Comparison of ENCODE assay signal across 8 cellular contexts in the genomic region with DNA sequence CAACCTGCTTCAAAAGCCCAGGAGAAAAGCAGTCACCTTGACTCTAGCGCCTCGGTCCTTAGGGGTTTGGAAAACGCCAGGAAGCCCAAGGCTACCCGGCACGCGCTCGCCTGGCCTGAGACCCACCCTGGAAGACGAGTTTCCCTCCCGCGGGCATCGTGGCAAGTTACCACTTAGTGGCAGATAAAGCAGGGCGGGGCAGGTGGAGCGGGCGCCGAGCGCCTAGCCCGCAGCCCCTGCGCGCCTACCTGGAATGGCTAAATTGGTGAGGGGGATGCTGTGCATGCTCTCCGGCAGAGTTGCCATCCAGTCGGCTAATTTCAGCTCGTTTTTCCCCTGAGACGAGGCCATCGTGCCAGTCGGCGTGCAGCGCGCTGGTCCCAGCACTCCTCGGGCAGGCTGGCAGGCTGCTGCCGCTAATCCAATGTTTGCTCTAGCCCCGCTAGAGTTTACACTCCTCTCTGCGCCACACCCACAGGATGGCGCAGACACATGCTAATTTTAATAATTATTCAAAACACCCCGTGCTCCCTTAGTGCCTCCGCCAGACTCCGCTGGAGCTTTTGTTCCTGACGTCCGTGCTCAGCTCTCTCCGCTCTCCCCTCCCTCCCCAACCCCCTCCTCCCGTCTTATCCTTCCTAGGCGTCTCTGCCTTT. TPM values are rescaled to one million over a fixed set of nuclear protein-coding genes. Genes with fewer than 3 reads are reported as not detected.
DNase-seq lines count a peak whose midpoint lies in the region; ATAC-seq and TF ChIP-seq lines count a peak whose summit lies in the region.

A gene with protein sequence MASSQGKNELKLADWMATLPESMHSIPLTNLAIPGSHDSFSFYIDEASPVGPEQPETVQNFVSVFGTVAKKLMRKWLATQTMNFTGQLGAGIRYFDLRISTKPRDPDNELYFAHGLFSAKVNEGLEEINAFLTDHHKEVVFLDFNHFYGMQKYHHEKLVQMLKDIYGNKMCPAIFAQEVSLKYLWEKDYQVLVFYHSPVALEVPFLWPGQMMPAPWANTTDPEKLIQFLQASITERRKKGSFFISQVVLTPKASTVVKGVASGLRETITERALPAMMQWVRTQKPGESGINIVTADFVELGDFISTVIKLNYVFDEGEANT (minus strand): TSS at position 426 of the 656 bp plus-strand sequence. CDS start 75 bp downstream, at position 351.

- TF ChIP-seq CTCF in Panc1 (IDR thresholded peaks at IDR 0.05): no peak

- H3K27me3 ChIP-seq in H7 (ENCODE audit: control insufficient read depth, insufficient read depth, low read length) (peaks cover 29% of the 10 kb centered on the region), Panc1 (ENCODE audit: control insufficient read depth, insufficient read depth, low read length) (peaks cover 2% of the 10 kb centered on the region)

- no TSS peak for BruUV-seq in Panc1 (replicated peaks; lab: Mats Ljungman, UMichigan)

- intact Hi-C loops in Panc1 (cut with micrococcal nuclease; ENCODE audit: unreplicated experiment): loop anchor here (10.0 kb wide), 1 partner anchor 236 kb away; no protein-coding TSS in a partner anchor
- intact Hi-C loops in Right ventricle myocardium inferior (cut with DNase I): no loop called here
- intact Hi-C loops in posterior cingulate gyrus (cut with DNase I): no loop called here

- no peaks in the 10 kb centered on the region for H3K36me3 ChIP-seq in H7 (replicated peaks; ENCODE audit: control insufficient read depth, insufficient read depth, low read length)
- H3K36me3 ChIP-seq in Panc1 (ENCODE audit: control insufficient read depth, insufficient read depth, low read length): no peaks in the 10 kb centered on the region

- no peaks in the 10 kb centered on the region for H3K4me1 ChIP-seq in Panc1 (ENCODE audit: control insufficient read depth, insufficient read depth, low read length)

- in situ Hi-C loops in Panc1 (cut with HindIII; ENCODE audit: low pct_unique_long_range_greater_than_20kb, low sequenced_read_pairs): no loop called here

- H3K9me3 ChIP-seq in Panc1 (ENCODE audit: control insufficient read depth, insufficient read depth, low read depth, low read length): no peaks in the 10 kb centered on the region

- peak within 1 kb of the TSS; percentile 54 for H3K4me3 ChIP-seq in H7 (ENCODE audit: insufficient read depth, low read depth, low read length)
- H3K4me3 ChIP-seq in Panc1 (ENCODE audit: low read depth in 2 of 2, low read length in 2 of 2): peak within 1 kb of the TSS; percentile 25 to 52

- ATAC-seq in Panc1 (peak; percentile 81), Right ventricle myocardium inferior (peak; percentile 97), HG03565 (IDR thresholded peaks at IDR 0.05; ENCODE audit: unreplicated experiment) (no peak)
- no peak for ATAC-seq in activated CD4-positive, CD25-positive, alpha-beta regulatory T cell treated with anti-CD3 and anti-CD28 coated beads, Interleukin-2, amount 50 U/mL, for 24 hours

- POLR2A ChIA-PET in Panc1 (lab: Charles Lee): no interaction called here

- H3K27ac ChIP-seq in Panc1 (ENCODE audit: low read length): no peak within 1 kb of the TSS

- DNase-seq in H7 (peak; percentile 61), Panc1 (ENCODE audit: low read depth, low spot score) (no peak), Right ventricle myocardium inferior (ENCODE audit: missing footprints) (peak; percentile 72), posterior cingulate gyrus (peak in 6 of 10 donors; percentile 17 to 87 (median 54)), GM19238 (ENCODE audit: insufficient read length, low spot score) (no peak), NCI-H128 (lab: John Stamatoyannopoulos, UW; ENCODE audit: unreplicated experiment) (no peak)

- CTCF ChIA-PET in Panc1 (lab: Charles Lee): no interaction called here

RNA-seq across cellular contexts. Expression of the gene that starts here (rescaled TPM):
- 0.18 and 0.38 TPM in 2 replicates for total RNA-seq in H7 (2014; rRNA removed; shearing (Covaris generic))
- total RNA-seq in Panc1 (2021; ENCODE audit: unreplicated experiment) (0.10 TPM), Right ventricle myocardium inferior (76.6 TPM)
- polyA plus RNA-seq in Panc1 (2012; ENCODE audit: insufficient read length): not detected

Comparison
In these comparisons a context has a peak if more than half of its experiments do, and no peak if none do; other contexts are left out.
1. RNA of the gene that starts here (total RNA-seq): 76.6 TPM in Right ventricle myocardium inferior (single experiment); 0.18 to 0.38 TPM in H7 and 0.10 TPM in Panc1 (single experiment); every median in the first group is over 10 times any median in the second.
2. Peak in DNase-seq and H3K4me3 ChIP-seq in H7; RNA of the gene not detected or under 1 TPM.
3. Peak in ATAC-seq and H3K4me3 ChIP-seq in Panc1; RNA of the gene not detected or under 1 TPM.
4. DNase-seq: peak in Right ventricle myocardium inferior (single experiment) and posterior cingulate gyrus (6 of 10); none in Panc1 (single experiment), GM19238 (single experiment) and NCI-H128 (single experiment).